ENCODE assay signal across 8 cellular contexts in the genomic region with DNA sequence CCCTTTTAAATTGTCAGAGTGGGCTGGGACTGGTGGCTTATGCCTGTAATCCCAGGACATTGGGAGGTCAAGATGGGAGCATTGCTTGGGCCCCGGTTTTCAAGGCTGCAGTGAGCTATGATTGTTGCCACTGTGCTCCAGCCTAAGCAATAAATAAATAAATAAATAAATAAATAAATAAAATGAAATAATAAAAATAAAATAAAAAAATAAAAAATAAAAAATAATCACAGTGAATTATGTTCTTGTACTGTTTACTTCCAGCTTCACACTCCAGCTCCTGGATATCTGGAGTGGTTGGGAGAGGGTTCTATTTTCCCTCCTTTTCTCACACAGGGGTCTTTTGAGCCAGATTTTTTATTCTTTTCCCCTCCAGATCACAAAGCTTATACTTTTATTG.
"Had no signal": no experiment of that assay in that cellular context is flagged by ENCODE, and none has a peak within 500 bp of the region (broad histone marks: within the 10 kb centered on the region; RNA-seq: fewer than 3 reads in every experiment).

No MANE protein-coding gene starts in this region.

- H3K4me3 Mint-ChIP-seq: HFFc6, IgD-negative memory B cell had no signal

- FAIRE-seq: HepG2 had no signal

- H3K36me3 ChIP-seq: HAP-1 had no signal

- H3K9me3 ChIP-seq: HAP-1 had no signal

- DNase-seq: GOT3, H7, HFFc6 had no signal

- H3K4me3 ChIP-seq: HAP-1 had no signal

- H3K27ac Mint-ChIP-seq: HFFc6 had no signal

- H3K27ac ChIP-seq: HL-60 had no signal

- H3K4me1 ChIP-seq: HAP-1 had no signal

- H3K9me3 Mint-ChIP-seq: HFFc6, IgD-negative memory B cell had no signal

- ATAC-seq: HCT116, HepG2 had no signal

- H3K4me1 Mint-ChIP-seq: IgD-negative memory B cell had no signal
